17 cellular contexts compared by ENCODE assay signal in the genomic region with DNA sequence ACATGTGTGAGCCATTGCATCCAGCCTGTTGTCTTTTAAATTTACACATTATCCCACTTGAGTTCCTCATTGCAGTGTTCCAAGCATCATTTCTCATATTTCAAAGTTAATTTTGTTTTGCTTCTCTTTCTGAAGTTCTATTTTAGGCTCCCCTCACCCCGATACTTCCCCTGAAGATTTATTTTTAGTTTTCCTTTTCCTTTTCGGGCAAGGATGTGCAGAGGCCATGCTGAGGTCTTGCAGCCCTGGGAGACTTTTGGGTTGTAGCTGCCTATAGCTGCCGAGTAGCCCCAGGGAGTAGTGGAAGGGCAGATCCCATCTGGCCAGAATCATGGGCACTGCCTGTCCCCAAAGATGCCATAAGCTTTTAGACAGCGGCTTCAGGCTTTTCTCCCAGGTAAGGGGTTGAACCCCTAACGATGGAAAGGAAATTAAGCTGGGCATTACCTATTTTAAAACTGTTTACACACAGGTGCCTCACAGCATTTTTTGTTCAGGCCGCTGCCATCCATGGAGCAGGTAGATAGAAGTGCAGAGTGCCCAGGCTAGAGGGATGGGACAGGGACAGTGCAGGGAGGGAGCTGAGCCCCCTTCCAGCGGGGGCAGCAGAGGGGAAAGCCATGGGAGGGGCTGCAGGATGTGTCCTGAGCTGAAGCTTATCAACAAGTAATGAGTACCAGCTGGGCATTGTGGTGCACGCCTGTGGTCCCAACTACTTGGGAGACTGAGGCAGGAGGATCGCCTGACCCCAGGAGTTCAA. TPM values are rescaled to one million over a fixed set of nuclear protein-coding genes. Genes with fewer than 3 reads are reported as not detected.
A peak's percentile ranks its signal among the peaks of the same experiment; 100 is the strongest.
DNase-seq lines count a peak whose midpoint lies in the region; ATAC-seq, FAIRE-seq and TF ChIP-seq lines count a peak whose summit lies in the region.
"Had no signal": no experiment of that assay in that cellular context is flagged by ENCODE, and none has a peak within 500 bp of the region (broad histone marks: within the 10 kb centered on the region; RNA-seq: fewer than 3 reads in every experiment).

No MANE protein-coding gene starts in this region.

- H3K4me2 ChIP-seq in H9 (ENCODE audit: insufficient read depth, insufficient read length, low read length): no peak overlapping the region

- no peak overlapping the region for H4K91ac ChIP-seq in H9 (ENCODE audit: insufficient read length, low read depth, low read length)

- H2BK15ac ChIP-seq in H9 (ENCODE audit: low read depth, low read length): no peak overlapping the region

- H3K4me3 ChIP-seq in spleen: no peak overlapping the region
- no peak overlapping the region for H3K4me3 ChIP-seq in kidney (ENCODE audit: low read length in 2 of 2)
- H3K4me3 ChIP-seq: lower lobe of right lung, Peyer's patch had no signal

- H3K36me3 ChIP-seq in spleen: peaks cover 0 to 69% (median 26%) of the 10 kb centered on the region in 6 donors
- peaks cover 2 to 3% of the 10 kb centered on the region in 2 donors for H3K36me3 ChIP-seq in kidney (ENCODE audit: control insufficient read depth in 1 of 2, insufficient read depth in 2 of 2, low read length in 2 of 2)

- H3K4ac ChIP-seq in H9 (ENCODE audit: low read depth, low read length): no peak overlapping the region

- H4K5ac ChIP-seq in H9 (ENCODE audit: insufficient read length, low read depth, low read length): no peak overlapping the region

- H3T11ph ChIP-seq in H9 (ENCODE audit: low read length): no peak overlapping the region

- H2BK12ac ChIP-seq in H9 (ENCODE audit: insufficient read length, low read depth, low read length): no peak overlapping the region

- H2BK5ac ChIP-seq in H9 (ENCODE audit: insufficient read length, low read length): no peak overlapping the region

- WGBS in H9 (ENCODE audit: extremely low coverage, insufficient read length, low lambda C conversion rate): no CpG with 5 or more reads among the region's 9 CpGs
- WGBS in spleen, 5 donors: 54 to 59% (median 58%) methylated on average over 9 of the region's 9 CpGs

- H3K4me1 Mint-ChIP-seq in activated naive CD4-positive, alpha-beta T cell treated with anti-CD3 and anti-CD28 coated beads, Interleukin-2, amount 50 U/mL, for 24 hours: peaks cover 48% of the 10 kb centered on the region
- H3K4me1 Mint-ChIP-seq in H9: peaks cover 3% of the 10 kb centered on the region in 2 experiments; a peak in 2 of 4 replicates

- peak; percentile 9; the same call in 1 of the 3 replicates for TF ChIP-seq CTCF in H9 (conservative IDR thresholded peaks at IDR 0.05)
- no peak for TF ChIP-seq CTCF in VCaP (conservative IDR thresholded peaks at IDR 0.05)
- no peak for TF ChIP-seq CTCF in spleen (IDR thresholded peaks at IDR 0.05 in 8 of 11, conservative IDR thresholded peaks at IDR 0.05 in 3 of 11)
- TF ChIP-seq CTCF in kidney (IDR thresholded peaks at IDR 0.05; ENCODE audit: borderline replicate concordance, extremely low read depth, insufficient read depth): no peak

- no peak overlapping the region for H2AK5ac ChIP-seq in H9 (ENCODE audit: insufficient read length, low read length)

- no peaks in the 10 kb centered on the region for H3K23me2 ChIP-seq in H9 (ENCODE audit: insufficient read length, low read depth, low read length, poor library complexity, severe bottlenecking)

- H3K36me3 Mint-ChIP-seq in activated naive CD4-positive, alpha-beta T cell treated with anti-CD3 and anti-CD28 coated beads, Interleukin-2, amount 50 U/mL, for 24 hours: no peaks in the 10 kb centered on the region
- peaks cover 15 to 62% (median 52%) of the 10 kb centered on the region in 3 experiments; a peak in 6 of 7 replicates for H3K36me3 Mint-ChIP-seq in H9 (ENCODE audit: insufficient read depth in 1 of 3, low read depth in 3 of 3)
- H3K36me3 Mint-ChIP-seq: natural killer cell treated with Interleukin-12 subunit alpha and Interleukin-12 subunit beta and Interleukin-15 and Interleukin-18, amount 100 ng/mL, for 72 hours had no signal

- FAIRE-seq in kidney (lab: Jason Lieb, UNC): no peak

- H3K27me3 Mint-ChIP-seq in activated naive CD4-positive, alpha-beta T cell treated with anti-CD3 and anti-CD28 coated beads, Interleukin-2, amount 50 U/mL, for 24 hours: no peaks in the 10 kb centered on the region
- H3K27me3 Mint-ChIP-seq in H9 (ENCODE audit: low read depth): no peaks in the 10 kb centered on the region
- H3K27me3 Mint-ChIP-seq: natural killer cell treated with Interleukin-12 subunit alpha and Interleukin-12 subunit beta and Interleukin-15 and Interleukin-18, amount 100 ng/mL, for 72 hours had no signal

- H3K9me3 ChIP-seq in H9 (ENCODE audit: control insufficient read depth, low read depth, low read length): no peaks in the 10 kb centered on the region
- no peaks in the 10 kb centered on the region for H3K9me3 ChIP-seq in spleen
- no peaks in the 10 kb centered on the region for H3K9me3 ChIP-seq in kidney (ENCODE audit: control insufficient read depth in 1 of 2, low read length in 2 of 2)
- H3K9me3 ChIP-seq: lower lobe of right lung, Peyer's patch had no signal

- H3K27ac ChIP-seq in H9 (ENCODE audit: insufficient read length, low read depth, low read length): no peak overlapping the region
- H3K27ac ChIP-seq in VCaP: peak overlapping the region; percentile 96; the same call in 1 of the 2 replicates
- no peak overlapping the region for H3K27ac ChIP-seq in spleen
- H3K27ac ChIP-seq in kidney (ENCODE audit: low read depth in 2 of 2, low read length in 2 of 2): peak overlapping the region in 1 of 2 donors; percentile 29
- H3K27ac ChIP-seq: lower lobe of right lung, Peyer's patch had no signal

- no peaks in the 10 kb centered on the region for H3K9me3 Mint-ChIP-seq in activated naive CD4-positive, alpha-beta T cell treated with anti-CD3 and anti-CD28 coated beads, Interleukin-2, amount 50 U/mL, for 24 hours
- H3K9me3 Mint-ChIP-seq in H9: no peaks in the 10 kb centered on the region
- H3K9me3 Mint-ChIP-seq: natural killer cell treated with Interleukin-12 subunit alpha and Interleukin-12 subunit beta and Interleukin-15 and Interleukin-18, amount 100 ng/mL, for 72 hours had no signal

- no peaks in the 10 kb centered on the region for H3K79me1 ChIP-seq in H9 (ENCODE audit: insufficient read depth, low read depth, low read length, poor library complexity, severe bottlenecking)

- H3K9ac ChIP-seq in H9 (ENCODE audit: extremely low read depth, insufficient read length, low read length) (no peak overlapping the region), kidney (ENCODE audit: low read length in 2 of 2) (no peak overlapping the region)

- no peak overlapping the region for H4K8ac ChIP-seq in H9 (replicated peaks; ENCODE audit: insufficient read length, low read depth, low read length)

- no peak overlapping the region for H3K14ac ChIP-seq in H9 (ENCODE audit: insufficient read depth, low read length)

- no peak overlapping the region for H2BK120ac ChIP-seq in H9 (ENCODE audit: low read depth, low read length, poor library complexity, severe bottlenecking)

- no peak for DNase-seq in activated naive CD4-positive, alpha-beta T cell treated with anti-CD3 and anti-CD28 coated beads, Interleukin-2, amount 50 U/mL, for 16 hours
- DNase-seq in H9 (no peak), spleen (peak; percentile 47), C1 segment of cervical spinal cord (lab: John Stamatoyannopoulos, UW) (no peak), kidney (no peak)
- DNase-seq: activated CD4-positive, CD25-positive, alpha-beta regulatory T cell treated with anti-CD3 and anti-CD28 coated beads, Interleukin-2, amount 50 U/mL, for 72 hours; dermis blood vessel endothelial cell; DMS153; lower lobe of right lung; NCI-H187 treated with DMSO at 0.1 percent for 48 hours; NCI-H446; Peyer's patch; stimulated activated CD4-positive, alpha-beta T cell treated with anti-CD3 and anti-CD28 coated beads, Interleukin-15, amount 100 ng/mL, for 24 hours had no signal

- H3K23ac ChIP-seq in H9 (ENCODE audit: insufficient read length, low read depth, low read length): no peak overlapping the region

- intact Hi-C loops in spleen (cut with DNase I; ENCODE audit: low total_unique reads): no loop called here
- intact Hi-C loops in kidney (cut with DNase I): no loop called here

- no peak for ATAC-seq in GM21360 (IDR thresholded peaks at IDR 0.05; ENCODE audit: unreplicated experiment)
- ATAC-seq: lower lobe of right lung had no signal

- H2BK20ac ChIP-seq in H9 (ENCODE audit: low read depth, low read length, poor library complexity, severe bottlenecking): no peak overlapping the region

- no peak for TF ChIP-seq POLR2A in spleen (IDR thresholded peaks at IDR 0.05)

- H3K27ac Mint-ChIP-seq in activated naive CD4-positive, alpha-beta T cell treated with anti-CD3 and anti-CD28 coated beads, Interleukin-2, amount 50 U/mL, for 24 hours: peak overlapping the region; percentile 44
- H3K27ac Mint-ChIP-seq in H9: peak overlapping the region in 1 of 3 experiments; percentile 52; a peak in 1 of 7 replicates

- H3K4me3 Mint-ChIP-seq in activated naive CD4-positive, alpha-beta T cell treated with anti-CD3 and anti-CD28 coated beads, Interleukin-2, amount 50 U/mL, for 24 hours: no peak overlapping the region
- no peak overlapping the region for H3K4me3 Mint-ChIP-seq in H9
- H3K4me3 Mint-ChIP-seq: natural killer cell treated with Interleukin-12 subunit alpha and Interleukin-12 subunit beta and Interleukin-15 and Interleukin-18, amount 100 ng/mL, for 72 hours had no signal

- H3K79me2 ChIP-seq in H9 (ENCODE audit: insufficient read depth, low read length): no peaks in the 10 kb centered on the region

- H2AFZ ChIP-seq in H9 (ENCODE audit: low read length): no peak overlapping the region

- no peak overlapping the region for H3K56ac ChIP-seq in H9 (ENCODE audit: insufficient read length, low read depth, low read length)

- H3K27me3 ChIP-seq in H9 (ENCODE audit: insufficient read depth, low read length) (no peaks in the 10 kb centered on the region), spleen (replicated peaks in 1 of 7) (no peaks in the 10 kb centered on the region)
- H3K27me3 ChIP-seq: Peyer's patch had no signal

- 0 out of 2 replicates have a peak, but pooled peaks cover 2% of the 10 kb centered on the region for H3K4me1 ChIP-seq in H9 (ENCODE audit: insufficient read depth, low read length)
- peaks cover 30 to 56% (median 49%) of the 10 kb centered on the region in 6 donors for H3K4me1 ChIP-seq in spleen
- H3K4me1 ChIP-seq in kidney (ENCODE audit: control insufficient read depth in 1 of 2, insufficient read depth in 1 of 2, low read depth in 1 of 2, low read length in 2 of 2): peaks cover 9 to 27% of the 10 kb centered on the region in 2 donors

- no peaks in the 10 kb centered on the region for H4K20me1 ChIP-seq in H9 (ENCODE audit: control insufficient read depth, insufficient read depth, insufficient read length)

- no peak overlapping the region for H3K18ac ChIP-seq in H9 (ENCODE audit: insufficient read length, low read depth, low read length)

RNA-seq across cellular contexts. Expression of a gene that starts 15.9 kb away (rescaled TPM):
- 17.4 and 19.8 TPM in 2 replicates for total RNA-seq in H9 (2021)
- 10 to 100 TPM; 24.5 to 57.0 (median 38.3) TPM for total RNA-seq in spleen
- polyA plus RNA-seq in spleen: 10 to 100 TPM in 1 of 3 donors, 1 to 10 TPM in 2; 6.3 to 16.7 (median 8.9) TPM
- total RNA-seq in kidney: 25.6 TPM
- polyA plus RNA-seq in kidney (ENCODE audit: insufficient read depth, low read depth, low replicate concordance): 22.6 TPM

RNA-seq across cellular contexts. Expression of a gene that starts 53.8 kb away (rescaled TPM):
- total RNA-seq in H9 (2021) (25.8 and 26.0 TPM in 2 replicates), spleen (10 to 100 TPM; 31.0 to 44.7 (median 38.1) TPM), kidney (29.4 TPM)
- polyA plus RNA-seq in spleen (10 to 100 TPM; 44.9 to 59.4 (median 52.4) TPM), kidney (ENCODE audit: insufficient read depth, low read depth, low replicate concordance) (44.1 TPM)
